Comparison of ENCODE assay signal across 18 cellular contexts in genomic region chr1:169707917-169708604, GRCh38. TPM values are rescaled to one million over a fixed set of nuclear protein-coding genes. Genes with fewer than 3 reads are reported as not detected.
DNase-seq lines count a peak whose midpoint lies in the region; ATAC-seq and TF ChIP-seq lines count a peak whose summit lies in the region.
"Had no signal": no experiment of that assay in that cellular context is flagged by ENCODE, and none has a peak within 500 bp of the region (broad histone marks: within the 10 kb centered on the region; RNA-seq: fewer than 3 reads in every experiment).

No MANE protein-coding gene starts in this region.

- H3K27ac Mint-ChIP-seq in CD14-positive monocyte (peak overlapping the region; percentile 84 to 94 (median 91)), memory B cell (peak overlapping the region; percentile 89)

- H3K36me3 Mint-ChIP-seq in CD14-positive monocyte, result peaks cover 42 to 57% of the 10 kb centered on the region in 2 donors
- H3K36me3 Mint-ChIP-seq in memory B cell, result peaks cover 54% of the 10 kb centered on the region

- no peaks in the 10 kb centered on the region for H4K20me1 ChIP-seq in DOHH2 (ENCODE audit: control insufficient read depth, insufficient read depth, low read depth, low read length)

- H3K36me3 ChIP-seq in DOHH2 (ENCODE audit: control insufficient read depth, low read length), result peaks cover 48% of the 10 kb centered on the region
- H3K36me3 ChIP-seq: pancreas had no signal

- H3K4me1 Mint-ChIP-seq in CD14-positive monocyte, result peaks cover 73% of the 10 kb centered on the region
- peaks cover 51% of the 10 kb centered on the region for H3K4me1 Mint-ChIP-seq in memory B cell

- no peak for TF ChIP-seq CTCF in CD14-positive monocyte (IDR thresholded peaks at IDR 0.05)
- TF ChIP-seq CTCF in DOHH2 (IDR thresholded peaks at IDR 0.05; ENCODE audit: low read depth, low read length, poor library complexity, severe bottlenecking), result no peak

- H3K4me2 ChIP-seq in DOHH2 (ENCODE audit: low read length), result peak overlapping the region; percentile 88

- DNase-seq in CD14-positive monocyte (ENCODE audit: low spot score), result no peak
- peak; percentile 30 for DNase-seq in activated CD4-positive, alpha-beta T cell treated with anti-CD3 and anti-CD28 coated beads, Interleukin-2, amount 50 U/mL, for 1 hour
- DNase-seq in memory B cell (ENCODE audit: low spot score in 2 of 2), result no peak
- DNase-seq in NCI-H748 (lab: John Stamatoyannopoulos, UW; ENCODE audit: unreplicated experiment), result no peak
- DNase-seq in cerebellum (ENCODE audit: low spot score), result no peak
- DNase-seq: AML-193, DMS53, heart right ventricle, NCI-H2081, NCI-H748 treated with DMSO at 0.1 percent for 48 hours, pancreas, small intestine, substantia nigra had no signal

- peaks cover 0 to 5% (median 5%) of the 10 kb centered on the region in 7 donors for H3K9me3 Mint-ChIP-seq in CD14-positive monocyte
- H3K9me3 Mint-ChIP-seq in memory B cell, result no peaks in the 10 kb centered on the region

- H3K27ac ChIP-seq in DOHH2 (ENCODE audit: low read depth, low read length), result 0 out of 2 replicates have a peak overlapping the region, but pooled peaks have one; percentile 8
- H3K27ac ChIP-seq: pancreas had no signal

- no peaks in the 10 kb centered on the region for H3K27me3 ChIP-seq in DOHH2 (ENCODE audit: control insufficient read depth, low read length)

- H3K79me2 ChIP-seq in DOHH2 (ENCODE audit: control insufficient read depth, low read length), result peaks cover 3% of the 10 kb centered on the region; the same call in 1 of the 2 replicates

- H3K4me3 Mint-ChIP-seq in CD14-positive monocyte (peak overlapping the region; percentile 79 to 89), memory B cell (peak overlapping the region; percentile 95)

- 0 out of 2 replicates have a peak, but pooled peaks cover 2% of the 10 kb centered on the region for H3F3A ChIP-seq in DOHH2 (ENCODE audit: control insufficient read depth, insufficient read depth)

- ATAC-seq in memory B cell (ENCODE audit: low read depth) (no peak), HG02970 (IDR thresholded peaks at IDR 0.05; ENCODE audit: low FRiP score, unreplicated experiment) (no peak)
- ATAC-seq: heart right ventricle, pancreas had no signal

- peaks cover 66% of the 10 kb centered on the region for H3K4me1 ChIP-seq in DOHH2 (ENCODE audit: control insufficient read depth, low read length)
- H3K4me1 ChIP-seq: pancreas had no signal

- intact Hi-C loops in CD14-positive monocyte (cut with micrococcal nuclease), result loop anchor here in 1 of 2 donors (5.0 kb wide), 1 partner anchor 106 kb away; no protein-coding TSS in a partner anchor

- no peaks in the 10 kb centered on the region for H3K27me3 Mint-ChIP-seq in CD14-positive monocyte (ENCODE audit: low read depth in 3 of 3)
- no peaks in the 10 kb centered on the region for H3K27me3 Mint-ChIP-seq in memory B cell

- peak overlapping the region; percentile 75 for H3K4me3 ChIP-seq in DOHH2 (ENCODE audit: low read length)
- H3K4me3 ChIP-seq: pancreas had no signal

- no peaks in the 10 kb centered on the region for H3K9me2 ChIP-seq in DOHH2 (replicated peaks; ENCODE audit: control insufficient read depth, low read length)

- no peaks in the 10 kb centered on the region for H3K9me3 ChIP-seq in DOHH2 (ENCODE audit: control insufficient read depth, insufficient read depth, low read length)
- H3K9me3 ChIP-seq: pancreas had no signal

RNA-seq across cellular contexts. Expression of gene SELL, which starts 3.4 kb away (rescaled TPM):
- polyA plus RNA-seq in CD14-positive monocyte, result 1,000 to 10,000 TPM; 1,118 to 1,885 TPM
- total RNA-seq in cerebellum, result 1.3 TPM
- total RNA-seq: kidney epithelial cell, MCF 10A had no signal

RNA-seq across cellular contexts. Expression of gene SELE, which starts 25.8 kb away (rescaled TPM):
- not detected for polyA plus RNA-seq in CD14-positive monocyte
- 7.3 TPM for total RNA-seq in cerebellum
- total RNA-seq: kidney epithelial cell, MCF 10A, RPMI7951 had no signal
